Comparison of ENCODE assay signal across 8 cellular contexts in genomic region chrX:68498508-68499379, GRCh38. TPM values are rescaled to one million over a fixed set of nuclear protein-coding genes. Genes with fewer than 3 reads are reported as not detected.
DNase-seq lines count a peak whose midpoint lies in the region; ATAC-seq and TF ChIP-seq lines count a peak whose summit lies in the region.

Gene YIPF6, plus strand, starts transcription at chrX:68499051. Its CDS starts 16 bp downstream, at chrX:68499067.

- peaks cover 0 to 7% (median 0%) of the 10 kb centered on the region in 11 experiments; a peak in 1 of 22 replicates for H3K9me3 ChIP-seq in BLaER1 treated with 17β-estradiol and CSF1 and Interleukin-3, amounts not matched to agents 10 nM and 100 nM (replicated peaks in 1 of 11)
- no peaks in the 10 kb centered on the region for H3K9me3 ChIP-seq in liver (ENCODE audit: control insufficient read depth in 4 of 4, low read length in 3 of 4)

- H3K27me3 ChIP-seq in BLaER1 treated with 17β-estradiol and CSF1 and Interleukin-3, amounts not matched to agents 10 nM and 100 nM, result peaks cover 0 to 41% (median 29%) of the 10 kb centered on the region in 11 experiments; a peak in 16 of 22 replicates
- no peaks in the 10 kb centered on the region for H3K27me3 ChIP-seq in liver (ENCODE audit: control insufficient read depth in 4 of 4, insufficient read depth in 4 of 4, low read length in 3 of 4)

- peak within 1 kb of the TSS; percentile 55 to 86 (median 74) for H3K4me2 ChIP-seq in BLaER1 treated with 17β-estradiol and CSF1 and Interleukin-3, amounts not matched to agents 10 nM and 100 nM

- TF ChIP-seq CTCF in liver (IDR thresholded peaks at IDR 0.05; ENCODE audit: low read depth, low read length, missing input control), result no peak

- H3K27ac ChIP-seq in BLaER1 treated with 17β-estradiol and CSF1 and Interleukin-3, amounts not matched to agents 10 nM and 100 nM, result peak within 1 kb of the TSS; percentile 86 to 98 (median 91)
- H3K27ac ChIP-seq in liver (ENCODE audit: low read depth in 1 of 2, low read length in 2 of 2), result peak within 1 kb of the TSS; percentile 94 to 98

- peak; percentile 94 for TF ChIP-seq POLR2A in GM19193 (IDR thresholded peaks at IDR 0.05; ENCODE audit: extremely low read depth, insufficient read depth, insufficient read length)

- H3K36me3 ChIP-seq in BLaER1 treated with 17β-estradiol and CSF1 and Interleukin-3, amounts not matched to agents 10 nM and 100 nM, result peaks cover 0 to 13% (median 0%) of the 10 kb centered on the region in 11 experiments; a peak in 6 of 22 replicates
- no peaks in the 10 kb centered on the region for H3K36me3 ChIP-seq in liver (ENCODE audit: control insufficient read depth in 4 of 4, insufficient read depth in 3 of 4, low read depth in 1 of 4, low read length in 3 of 4)

- H3K4me3 ChIP-seq in BLaER1 treated with 17β-estradiol and CSF1 and Interleukin-3, amounts not matched to agents 10 nM and 100 nM, result peak within 1 kb of the TSS; percentile 56 to 80 (median 73)
- peak within 1 kb of the TSS; percentile 73 to 78 (median 74) for H3K4me3 ChIP-seq in liver (ENCODE audit: low read depth in 1 of 3, low read length in 3 of 3)

- peaks cover 0 to 18% (median 10%) of the 10 kb centered on the region in 11 experiments; a peak in 10 of 22 replicates for H4K20me1 ChIP-seq in BLaER1 treated with 17β-estradiol and CSF1 and Interleukin-3, amounts not matched to agents 10 nM and 100 nM

- H3K4me1 ChIP-seq in BLaER1 treated with 17β-estradiol and CSF1 and Interleukin-3, amounts not matched to agents 10 nM and 100 nM, result peaks cover 0 to 13% (median 7%) of the 10 kb centered on the region in 10 experiments; a peak in 15 of 20 replicates
- peaks cover 3 to 24% (median 12%) of the 10 kb centered on the region in 4 donors for H3K4me1 ChIP-seq in liver (ENCODE audit: control insufficient read depth in 4 of 4, insufficient read depth in 4 of 4, low read length in 3 of 4)

- WGBS in liver, result under 1% methylated on average over 68 of the region's 68 CpGs

- peak within 1 kb of the TSS; percentile 84 to 98 (median 90) for H3K9ac ChIP-seq in BLaER1 treated with 17β-estradiol and CSF1 and Interleukin-3, amounts not matched to agents 10 nM and 100 nM
- peak within 1 kb of the TSS; percentile 83 to 89 for H3K9ac ChIP-seq in liver (ENCODE audit: low read depth in 1 of 2, low read length in 2 of 2)

- DNase-seq in NCI-H524 treated with DMSO at 0.1 percent for 48 hours (lab: John Stamatoyannopoulos, UW), result peak; percentile 27
- peak; percentile 34 to 56 for DNase-seq in activated CD4-positive, alpha-beta T cell treated with anti-CD3 and anti-CD28 coated beads, Interleukin-2, amount 50 U/mL, for 24 hours (ENCODE audit: low read depth in 1 of 2, low spot score in 1 of 2)
- DNase-seq in dermis blood vessel endothelial cell, result peak; percentile 81
- peak; percentile 44 to 45 for DNase-seq in stimulated activated CD4-positive, alpha-beta T cell treated with anti-CD3 and anti-CD28 coated beads, Interleukin-2, amount 100 ng/mL, for 48 hours

- TF ChIP-seq RAD21 in liver (IDR thresholded peaks at IDR 0.05), result no peak

- peak; percentile 94 for ATAC-seq in HG03354 (IDR thresholded peaks at IDR 0.05; ENCODE audit: poor library complexity, severe bottlenecking, unreplicated experiment)

TF ChIP-seq in liver, 16 proteins besides CTCF, POLR2A, EP300 and RAD21:
- TF ChIP-seq FOXA1 (IDR thresholded peaks at IDR 0.05) (no peak), TAF1 (conservative IDR thresholded peaks at IDR 0.05) (no peak), YY1 (IDR thresholded peaks at IDR 0.05) (peak; percentile 99), HNF4G (IDR thresholded peaks at IDR 0.05) (no peak), SP1 (IDR thresholded peaks at IDR 0.05) (no peak), JUND (IDR thresholded peaks at IDR 0.05) (peak in 1 of 2 donors; percentile 24), HNF4A (conservative IDR thresholded peaks at IDR 0.05) (peak in 1 of 2 donors; percentile 24), RXRA (IDR thresholded peaks at IDR 0.05) (peak; percentile 46 to 49), GABPA (IDR thresholded peaks at IDR 0.05 in 1 of 2, conservative IDR thresholded peaks at IDR 0.05 in 1 of 2) (peak in 1 of 2 donors; percentile 62), EGR1 (IDR thresholded peaks at IDR 0.05; ENCODE audit: low read depth in 2 of 2) (peak in 1 of 2 donors; percentile 44), FOXA2 (IDR thresholded peaks at IDR 0.05) (no peak), MAX (IDR thresholded peaks at IDR 0.05) (no peak), REST (IDR thresholded peaks at IDR 0.05) (peak; percentile 58), ATF3 (IDR thresholded peaks at IDR 0.05) (no peak)

RNA-seq across cellular contexts. Expression of gene YIPF6, which starts in this region (rescaled TPM):
- total RNA-seq in dermis blood vessel endothelial cell (21.1 and 30.1 TPM in 2 replicates), liver (10 to 100 TPM; 24.7 to 32.2 TPM)
- 10 to 100 TPM; 11.9 to 36.3 TPM for polyA plus RNA-seq in liver

Comparison
In these comparisons a context has a peak if more than half of its experiments do, and no peak if none do; other contexts are left out.
1. Peak in every context shown above with its lines: DNase-seq, ATAC-seq, H3K4me3 ChIP-seq and H3K27ac ChIP-seq.
2. DNase-seq: peak in every context shown above with its lines; median percentile 81 in dermis blood vessel endothelial cell; 45 in activated CD4-positive, alpha-beta T cell treated with anti-CD3 and anti-CD28 coated beads, Interleukin-2, amount 50 U/mL, for 24 hours; 44 in stimulated activated CD4-positive, alpha-beta T cell treated with anti-CD3 and anti-CD28 coated beads, Interleukin-2, amount 100 ng/mL, for 48 hours; 27 in NCI-H524 treated with DMSO at 0.1 percent for 48 hours.